Comparison of ENCODE assay signal across 20 cellular contexts in the genomic region with DNA sequence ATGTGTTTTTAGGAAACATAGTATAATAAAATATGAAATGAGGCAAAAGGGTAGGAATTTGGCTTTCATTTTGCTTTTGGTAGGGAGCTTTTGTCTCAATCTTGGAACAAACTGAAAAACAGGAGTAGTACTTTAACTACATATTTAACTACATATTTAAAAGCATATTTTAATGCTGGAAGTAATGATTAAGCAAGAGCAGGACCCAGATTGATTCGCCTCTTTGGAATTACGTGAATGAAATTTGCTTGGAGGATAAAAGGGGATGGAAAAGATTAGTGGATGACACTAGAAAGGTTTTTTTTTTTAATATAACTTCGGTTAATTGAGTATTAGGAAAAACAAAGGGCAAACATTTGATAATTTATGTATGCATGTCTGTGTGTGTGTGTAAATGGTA. TPM values are rescaled to one million over a fixed set of nuclear protein-coding genes. Genes with fewer than 3 reads are reported as not detected.
"Had no signal": no experiment of that assay in that cellular context is flagged by ENCODE, and none has a peak within 500 bp of the region (broad histone marks: within the 10 kb centered on the region; RNA-seq: fewer than 3 reads in every experiment).

No MANE protein-coding gene starts in this region.

- H3K27me3 ChIP-seq: colonic mucosa, right lobe of liver, transverse colon had no signal

- H3K36me3 Mint-ChIP-seq: activated CD8-positive, alpha-beta memory T cell treated with anti-CD3 and anti-CD28 coated beads, Interleukin-2, amount 10 ng/mL, durations not matched to agents 7 days and 5 days; activated naive CD8-positive, alpha-beta T cell treated with anti-CD3 and anti-CD28 coated beads, Interleukin-2, amount 10 ng/mL, durations not matched to agents 7 days and 5 days; naive thymus-derived CD8-positive, alpha-beta T cell; stimulated activated naive B cell treated with anti-CD40 and anti-IgM and Interleukin-4, amounts not matched to agents 10 μg/mL and 1 μg/mL and 100 μg/mL, for 72 hours had no signal

- H3K4me3 ChIP-seq: colonic mucosa, mucosa of descending colon, psoas muscle, right lobe of liver, transverse colon had no signal

- H3K9me3 Mint-ChIP-seq: activated naive CD8-positive, alpha-beta T cell treated with anti-CD3 and anti-CD28 coated beads, Interleukin-2, amount 10 ng/mL, durations not matched to agents 7 days and 5 days; immature natural killer cell; naive thymus-derived CD8-positive, alpha-beta T cell; stimulated activated naive B cell treated with anti-CD40 and anti-IgM and Interleukin-4, amounts not matched to agents 10 μg/mL and 1 μg/mL and 100 μg/mL, for 72 hours had no signal

- H3K4me3 Mint-ChIP-seq: activated CD8-positive, alpha-beta memory T cell treated with anti-CD3 and anti-CD28 coated beads, Interleukin-2, amount 10 ng/mL, durations not matched to agents 7 days and 5 days; activated naive CD8-positive, alpha-beta T cell treated with anti-CD3 and anti-CD28 coated beads, Interleukin-2, amount 10 ng/mL, durations not matched to agents 7 days and 5 days; immature natural killer cell; naive thymus-derived CD8-positive, alpha-beta T cell; stimulated activated naive B cell treated with anti-CD40 and anti-IgM and Interleukin-4, amounts not matched to agents 10 μg/mL and 1 μg/mL and 100 μg/mL, for 72 hours had no signal

- H3K4me1 ChIP-seq: colonic mucosa had no signal

- H3K27ac Mint-ChIP-seq: activated CD8-positive, alpha-beta memory T cell treated with anti-CD3 and anti-CD28 coated beads, Interleukin-2, amount 10 ng/mL, durations not matched to agents 7 days and 5 days; activated naive CD8-positive, alpha-beta T cell treated with anti-CD3 and anti-CD28 coated beads, Interleukin-2, amount 10 ng/mL, durations not matched to agents 7 days and 5 days; immature natural killer cell; naive thymus-derived CD8-positive, alpha-beta T cell; stimulated activated naive B cell treated with anti-CD40 and anti-IgM and Interleukin-4, amounts not matched to agents 10 μg/mL and 1 μg/mL and 100 μg/mL, for 72 hours had no signal

- H3K4me1 Mint-ChIP-seq: stimulated activated naive B cell treated with anti-CD40 and anti-IgM and Interleukin-4, amounts not matched to agents 10 μg/mL and 1 μg/mL and 100 μg/mL, for 72 hours had no signal

- H3K27ac ChIP-seq: colonic mucosa, psoas muscle had no signal

- DNase-seq: activated CD4-positive, alpha-beta T cell treated with anti-CD3 and anti-CD28 coated beads, Interleukin-2, amount 50 U/mL, for 4 hours; activated CD8-positive, alpha-beta memory T cell treated with anti-CD3 and anti-CD28 coated beads, Interleukin-2, amount 10 ng/mL, durations not matched to agents 7 days and 5 days; activated naive CD8-positive, alpha-beta T cell treated with anti-CD3 and anti-CD28 coated beads, Interleukin-2, amount 10 ng/mL, durations not matched to agents 7 days and 5 days; activated T-cell treated with anti-CD3 and anti-CD28 coated beads, Interleukin-2, amount 50 U/mL, for 48 hours; caudate nucleus; colonic mucosa; effector CD4-positive, alpha-beta T cell; immature natural killer cell; left colon; mucosa of descending colon; naive thymus-derived CD8-positive, alpha-beta T cell; psoas muscle; right lobe of liver; stimulated activated CD4-positive, alpha-beta T cell treated with anti-CD3 and anti-CD28 coated beads, Interleukin-2, amount 100 ng/mL, for 24 hours; stimulated activated naive B cell treated with anti-CD40 and anti-IgM and Interleukin-4, amounts not matched to agents 10 μg/mL and 1 μg/mL and 100 μg/mL, for 72 hours; substantia nigra; T-helper 2 cell; transverse colon had no signal

- H3K9me3 ChIP-seq: colonic mucosa, mucosa of descending colon, psoas muscle, right lobe of liver, transverse colon had no signal

- H3K36me3 ChIP-seq: colonic mucosa, right lobe of liver, transverse colon had no signal

- ATAC-seq: activated CD8-positive, alpha-beta memory T cell treated with anti-CD3 and anti-CD28 coated beads, Interleukin-2, amount 10 ng/mL, durations not matched to agents 7 days and 5 days; left colon; mucosa of descending colon; naive thymus-derived CD8-positive, alpha-beta T cell; psoas muscle; right lobe of liver; stimulated activated naive B cell treated with anti-CD40 and anti-IgM and Interleukin-4, amounts not matched to agents 10 μg/mL and 1 μg/mL and 100 μg/mL, for 72 hours had no signal

RNA-seq across cellular contexts. Expression of gene TMEM212, which starts 11.2 kb away (rescaled TPM):
- total RNA-seq: activated CD8-positive, alpha-beta memory T cell treated with anti-CD3 and anti-CD28 coated beads, Interleukin-2, amount 10 ng/mL, durations not matched to agents 7 days and 5 days; activated naive CD8-positive, alpha-beta T cell treated with anti-CD3 and anti-CD28 coated beads, Interleukin-2, amount 10 ng/mL, durations not matched to agents 7 days and 5 days; colonic mucosa; endothelial cell of umbilical vein; left colon; lung microvascular endothelial cell; mucosa of descending colon; naive thymus-derived CD8-positive, alpha-beta T cell; psoas muscle; right lobe of liver; transverse colon had no signal
- polyA plus RNA-seq: endothelial cell of umbilical vein; immature natural killer cell; naive thymus-derived CD8-positive, alpha-beta T cell; psoas muscle had no signal

RNA-seq across cellular contexts. Expression of gene PLD1, which starts 21.7 kb away (rescaled TPM):
- polyA plus RNA-seq: naive thymus-derived CD8-positive, alpha-beta T cell had no signal
